12 cellular contexts compared by ENCODE assay signal in the genomic region with DNA sequence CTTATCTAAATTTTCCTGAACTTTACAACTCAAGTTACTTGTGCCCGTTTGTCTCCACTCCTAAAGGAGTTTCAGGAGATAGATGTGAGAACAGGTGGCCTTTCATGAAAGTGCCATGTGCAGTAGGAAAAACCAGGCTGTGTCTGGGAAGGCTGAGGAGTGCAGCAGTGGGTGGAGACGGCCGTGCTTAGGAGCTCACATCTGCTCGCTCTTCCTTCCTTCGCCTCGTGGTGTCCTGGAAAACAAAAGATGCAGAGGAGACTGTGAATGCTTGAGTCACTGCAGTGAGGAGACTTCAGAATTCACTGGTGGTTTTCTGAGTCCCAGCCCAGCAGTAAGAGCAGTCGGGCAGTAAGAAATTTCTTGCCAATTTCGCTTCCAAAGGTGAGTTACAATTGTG.
DNase-seq lines count a peak whose midpoint lies in the region; ATAC-seq and TF ChIP-seq lines count a peak whose summit lies in the region.
"Had no signal": no experiment of that assay in that cellular context is flagged by ENCODE, and none has a peak within 500 bp of the region (broad histone marks: within the 10 kb centered on the region; RNA-seq: fewer than 3 reads in every experiment).

No MANE protein-coding gene starts in this region.

- H3K36me3 Mint-ChIP-seq in neural crest cell (ENCODE audit: low read depth), result peaks cover 6% of the 10 kb centered on the region
- H3K36me3 Mint-ChIP-seq: naive thymus-derived CD4-positive, alpha-beta T cell had no signal

- H3K4me3 ChIP-seq in fibroblast of the aortic adventitia (ENCODE audit: low read depth, low read length), result no peak overlapping the region

- no peaks in the 10 kb centered on the region for H3K9me3 Mint-ChIP-seq in neural crest cell
- H3K9me3 Mint-ChIP-seq: activated T-cell treated with anti-CD3 and anti-CD28 coated beads, Interleukin-2, amount 50 U/mL, for 24 hours; naive thymus-derived CD4-positive, alpha-beta T cell had no signal

- peak; percentile 25 for DNase-seq in GM04503 (ENCODE audit: low read depth)
- peak; percentile 45 for DNase-seq in NCI-H82 treated with DMSO at 0.1 percent for 48 hours (lab: John Stamatoyannopoulos, UW; ENCODE audit: unreplicated experiment)
- peak; percentile 27 for DNase-seq in fibroblast of the aortic adventitia (ENCODE audit: low read depth)
- DNase-seq in neural crest cell (ENCODE audit: low read depth, low spot score), result no peak
- no peak for DNase-seq in HUDEP-2 (lab: John Stamatoyannopoulos, UW; ENCODE audit: unreplicated experiment in 76 of 76)
- no peak for DNase-seq in KG1 (lab: John Stamatoyannopoulos, UW)
- DNase-seq: activated CD4-positive, CD25-positive, alpha-beta regulatory T cell treated with anti-CD3 and anti-CD28 coated beads, Interleukin-2, amount 50 U/mL, for 72 hours; activated T-cell treated with anti-CD3 and anti-CD28 coated beads, Interleukin-2, amount 50 U/mL, for 24 hours; aorta; naive thymus-derived CD4-positive, alpha-beta T cell had no signal

- peaks cover 46% of the 10 kb centered on the region for H3K4me1 Mint-ChIP-seq in neural crest cell

- ATAC-seq in HG03175 (IDR thresholded peaks at IDR 0.05; ENCODE audit: unreplicated experiment) (no peak), GM21576 (IDR thresholded peaks at IDR 0.05; ENCODE audit: unreplicated experiment) (no peak)
- ATAC-seq: naive thymus-derived CD4-positive, alpha-beta T cell had no signal

- peak; percentile 11 for TF ChIP-seq CTCF in fibroblast of the aortic adventitia (IDR thresholded peaks at IDR 0.05; ENCODE audit: insufficient read depth, low read length)
- no peak for TF ChIP-seq CTCF in neural crest cell (conservative IDR thresholded peaks at IDR 0.05)

- H3K27me3 Mint-ChIP-seq in neural crest cell (ENCODE audit: low read depth), result no peaks in the 10 kb centered on the region

- H3K27ac Mint-ChIP-seq in neural crest cell (ENCODE audit: unreplicated experiment), result peak overlapping the region; percentile 70
- H3K27ac Mint-ChIP-seq: activated T-cell treated with anti-CD3 and anti-CD28 coated beads, Interleukin-2, amount 50 U/mL, for 24 hours; naive thymus-derived CD4-positive, alpha-beta T cell had no signal

- H3K4me3 Mint-ChIP-seq in neural crest cell, result no peak overlapping the region
- H3K4me3 Mint-ChIP-seq: activated T-cell treated with anti-CD3 and anti-CD28 coated beads, Interleukin-2, amount 50 U/mL, for 24 hours; naive thymus-derived CD4-positive, alpha-beta T cell had no signal

Comparison
In these comparisons a context has a peak if more than half of its experiments do, and no peak if none do; other contexts are left out.
1. DNase-seq: peak in GM04503 (single experiment), NCI-H82 treated with DMSO at 0.1 percent for 48 hours (single experiment) and fibroblast of the aortic adventitia (single experiment); none in neural crest cell (single experiment), HUDEP-2 (0 of 76) and KG1 (single experiment).